ENCODE assay signal across 17 cellular contexts in the genomic region with DNA sequence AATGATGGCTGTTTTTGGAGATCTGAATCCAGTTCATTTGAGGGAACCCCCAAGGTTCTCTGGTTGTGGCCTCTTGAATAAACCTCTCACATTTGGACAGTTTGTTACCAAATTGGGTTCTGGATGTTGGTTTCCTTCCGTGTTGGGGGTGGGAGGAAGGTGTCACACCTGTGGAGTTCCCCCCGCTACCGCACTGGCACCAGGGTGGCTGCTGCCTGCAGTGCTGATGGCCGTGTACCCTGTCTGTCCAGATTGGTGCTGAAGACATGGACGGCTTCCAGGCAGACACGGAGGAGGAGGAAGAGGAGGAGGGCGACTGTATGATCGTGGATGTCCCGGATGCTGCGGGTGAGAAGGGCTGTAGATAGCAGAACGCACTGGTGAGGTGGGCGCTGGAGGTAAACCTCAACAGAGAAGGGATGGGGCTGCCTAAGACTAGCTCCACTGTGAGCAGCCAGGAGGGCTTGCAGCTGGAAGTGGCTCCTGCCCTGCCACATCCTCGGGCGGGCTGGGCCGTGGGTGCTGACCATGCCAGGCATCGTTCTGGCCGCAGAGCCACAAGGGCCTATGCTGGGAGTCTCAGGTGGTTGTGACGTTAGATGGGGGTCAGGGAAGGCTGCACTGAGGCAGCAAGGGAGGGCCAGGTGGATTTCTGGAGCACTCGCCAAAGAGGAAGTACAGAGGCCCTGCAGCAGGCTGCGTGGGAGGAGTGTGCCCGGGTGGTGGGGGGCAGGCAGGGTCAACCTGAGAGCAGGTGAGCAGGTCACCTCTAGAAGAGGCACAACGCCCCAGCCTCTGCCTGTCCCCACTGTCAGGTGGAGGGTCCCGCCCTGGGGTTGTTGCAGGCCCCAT. TPM values are rescaled to one million over a fixed set of nuclear protein-coding genes. Genes with fewer than 3 reads are reported as not detected.
DNase-seq lines count a peak whose midpoint lies in the region; ATAC-seq and TF ChIP-seq lines count a peak whose summit lies in the region.
"Had no signal": no experiment of that assay in that cellular context is flagged by ENCODE, and none has a peak within 500 bp of the region (broad histone marks: within the 10 kb centered on the region; RNA-seq: fewer than 3 reads in every experiment).

No MANE protein-coding gene starts in this region.

- no peaks in the 10 kb centered on the region for H3K27me3 ChIP-seq in CD8-positive, alpha-beta memory T cell (ENCODE audit: insufficient read depth, low read length, poor library complexity, severe bottlenecking)
- no peaks in the 10 kb centered on the region for H3K27me3 ChIP-seq in HUES48 (ENCODE audit: control insufficient read depth, insufficient read depth, low read length)
- H3K27me3 ChIP-seq in tibial artery: no peaks in the 10 kb centered on the region
- H3K27me3 ChIP-seq: cardiac muscle cell had no signal

- intact Hi-C loops in tibial artery (cut with DNase I; ENCODE audit: low total_unique reads): no loop called here

- H3K9me3 ChIP-seq in CD8-positive, alpha-beta memory T cell (ENCODE audit: low read length): no peaks in the 10 kb centered on the region
- no peaks in the 10 kb centered on the region for H3K9me3 ChIP-seq in HUES48 (ENCODE audit: control insufficient read depth, insufficient read depth, low read length)
- no peaks in the 10 kb centered on the region for H3K9me3 ChIP-seq in tibial artery
- H3K9me3 ChIP-seq: SK-N-SH had no signal

- DNase-seq in CD8-positive, alpha-beta memory T cell: no peak
- DNase-seq in activated naive CD4-positive, alpha-beta T cell treated with anti-CD3 and anti-CD28 coated beads, Interleukin-2, amount 50 U/mL, for 72 hours (ENCODE audit: low spot score in 2 of 2): no peak
- DNase-seq in naive B cell (no peak), kidney tubule cell (ENCODE audit: low spot score) (no peak), tibial artery (no peak)
- DNase-seq in activated T-cell treated with anti-CD3 and anti-CD28 coated beads, Interleukin-2, amount 50 U/mL, for 24 hours: no peak
- DNase-seq: activated CD8-positive, alpha-beta T cell treated with anti-CD3 and anti-CD28 coated beads, Interleukin-2, amount 10 ng/mL, durations not matched to agents 7 days and 5 days; DMS 273 treated with DMSO at 0.1 percent for 48 hours; foreskin fibroblast; Kasumi-1; left ventricle myocardium superior; NCI-H1694 treated with DMSO at 0.1 percent for 48 hours; NCI-H510A treated with DMSO at 0.1 percent for 48 hours; SK-N-SH had no signal

- no peaks in the 10 kb centered on the region for H3K36me3 ChIP-seq in CD8-positive, alpha-beta memory T cell (ENCODE audit: insufficient read depth, low read length)
- H3K36me3 ChIP-seq in HUES48 (ENCODE audit: control insufficient read depth, insufficient read depth, low read length) (peaks cover 80% of the 10 kb centered on the region), tibial artery (peaks cover 24 to 46% (median 32%) of the 10 kb centered on the region in 3 donors)

- peaks cover 0 to 25% (median 2%) of the 10 kb centered on the region in 3 donors for H3K36me3 Mint-ChIP-seq in CD8-positive, alpha-beta memory T cell
- H3K36me3 Mint-ChIP-seq in activated naive CD4-positive, alpha-beta T cell treated with anti-CD3 and anti-CD28 coated beads, Interleukin-2, amount 50 U/mL, for 72 hours: peaks cover 7 to 10% of the 10 kb centered on the region in 2 donors
- H3K36me3 Mint-ChIP-seq in naive B cell: no peaks in the 10 kb centered on the region
- peaks cover 85% of the 10 kb centered on the region for H3K36me3 Mint-ChIP-seq in activated T-cell treated with anti-CD3 and anti-CD28 coated beads, Interleukin-2, amount 50 U/mL, for 24 hours (ENCODE audit: low read depth)

- H3K4me3 ChIP-seq in CD8-positive, alpha-beta memory T cell (ENCODE audit: low read length): no peak overlapping the region
- H3K4me3 ChIP-seq in HUES48 (ENCODE audit: low read depth, low read length) (no peak overlapping the region), tibial artery (no peak overlapping the region)
- H3K4me3 ChIP-seq: cardiac muscle cell had no signal

- peak overlapping the region in 2 of 7 donors; percentile 59 to 87 for H3K4me3 Mint-ChIP-seq in CD8-positive, alpha-beta memory T cell
- peak overlapping the region in 2 of 8 donors; percentile 36 to 82 for H3K4me3 Mint-ChIP-seq in naive B cell
- no peak overlapping the region for H3K4me3 Mint-ChIP-seq in activated T-cell treated with anti-CD3 and anti-CD28 coated beads, Interleukin-2, amount 50 U/mL, for 24 hours
- H3K4me3 Mint-ChIP-seq: activated CD8-positive, alpha-beta T cell treated with anti-CD3 and anti-CD28 coated beads, Interleukin-2, amount 10 ng/mL, durations not matched to agents 7 days and 5 days had no signal

- POLR2A ChIA-PET in CD8-positive, alpha-beta memory T cell (lab: Charles Lee): no interaction called here

- ATAC-seq in activated naive CD4-positive, alpha-beta T cell treated with anti-CD3 and anti-CD28 coated beads, Interleukin-2, amount 50 U/mL, for 72 hours: no peak
- peak; percentile 45 to 47 for ATAC-seq in naive B cell (ENCODE audit: low read depth in 2 of 2)
- ATAC-seq: activated CD8-positive, alpha-beta T cell treated with anti-CD3 and anti-CD28 coated beads, Interleukin-2, amount 10 ng/mL, durations not matched to agents 7 days and 5 days; left ventricle myocardium superior; Panc1 had no signal

- no peaks in the 10 kb centered on the region for H3K9me3 Mint-ChIP-seq in CD8-positive, alpha-beta memory T cell
- no peaks in the 10 kb centered on the region for H3K9me3 Mint-ChIP-seq in activated naive CD4-positive, alpha-beta T cell treated with anti-CD3 and anti-CD28 coated beads, Interleukin-2, amount 50 U/mL, for 72 hours
- H3K9me3 Mint-ChIP-seq in naive B cell: no peaks in the 10 kb centered on the region
- H3K9me3 Mint-ChIP-seq in activated T-cell treated with anti-CD3 and anti-CD28 coated beads, Interleukin-2, amount 50 U/mL, for 24 hours: no peaks in the 10 kb centered on the region

- H3K9ac ChIP-seq in HUES48 (ENCODE audit: low read depth, low read length): no peak overlapping the region
- H3K9ac ChIP-seq: SK-N-SH had no signal

- no peak for TF ChIP-seq CTCF in tibial artery (IDR thresholded peaks at IDR 0.05)

- no peak overlapping the region for H3K27ac ChIP-seq in CD8-positive, alpha-beta memory T cell (ENCODE audit: low read depth, low read length)
- peak overlapping the region; percentile 35 for H3K27ac ChIP-seq in HUES48 (ENCODE audit: low read depth, low read length)
- no peak overlapping the region for H3K27ac ChIP-seq in tibial artery
- H3K27ac ChIP-seq: cardiac muscle cell had no signal

- H3K27ac Mint-ChIP-seq in CD8-positive, alpha-beta memory T cell: peak overlapping the region in 6 of 8 donors; percentile 20 to 89 (median 56)
- peak overlapping the region; percentile 68 to 89 for H3K27ac Mint-ChIP-seq in activated naive CD4-positive, alpha-beta T cell treated with anti-CD3 and anti-CD28 coated beads, Interleukin-2, amount 50 U/mL, for 72 hours
- H3K27ac Mint-ChIP-seq in naive B cell: peak overlapping the region in 5 of 6 donors; percentile 42 to 89 (median 83)
- no peak overlapping the region for H3K27ac Mint-ChIP-seq in activated T-cell treated with anti-CD3 and anti-CD28 coated beads, Interleukin-2, amount 50 U/mL, for 24 hours
- H3K27ac Mint-ChIP-seq: activated CD8-positive, alpha-beta T cell treated with anti-CD3 and anti-CD28 coated beads, Interleukin-2, amount 10 ng/mL, durations not matched to agents 7 days and 5 days had no signal

- no peaks in the 10 kb centered on the region for H3K27me3 Mint-ChIP-seq in CD8-positive, alpha-beta memory T cell
- no peaks in the 10 kb centered on the region for H3K27me3 Mint-ChIP-seq in naive B cell
- H3K27me3 Mint-ChIP-seq in activated T-cell treated with anti-CD3 and anti-CD28 coated beads, Interleukin-2, amount 50 U/mL, for 24 hours: no peaks in the 10 kb centered on the region

- peaks cover 0 to 5% (median 0%) of the 10 kb centered on the region in 3 donors for H3K4me1 Mint-ChIP-seq in CD8-positive, alpha-beta memory T cell
- peaks cover 7 to 17% (median 13%) of the 10 kb centered on the region in 3 donors for H3K4me1 Mint-ChIP-seq in naive B cell
- no peaks in the 10 kb centered on the region for H3K4me1 Mint-ChIP-seq in activated T-cell treated with anti-CD3 and anti-CD28 coated beads, Interleukin-2, amount 50 U/mL, for 24 hours (ENCODE audit: low read depth)

- no peaks in the 10 kb centered on the region for H3K4me1 ChIP-seq in CD8-positive, alpha-beta memory T cell (ENCODE audit: insufficient read depth, low read length)
- H3K4me1 ChIP-seq in HUES48 (ENCODE audit: control insufficient read depth, insufficient read depth, low read length): no peaks in the 10 kb centered on the region
- H3K4me1 ChIP-seq in tibial artery: peaks cover 0 to 6% (median 0%) of the 10 kb centered on the region in 4 donors

- CTCF ChIA-PET in CD8-positive, alpha-beta memory T cell (lab: Charles Lee): no interaction called here

RNA-seq across cellular contexts. Expression of a gene that starts 15.4 kb away (rescaled TPM):
- 10 to 100 TPM; 56.6 to 60.0 TPM for total RNA-seq in CD8-positive, alpha-beta memory T cell
- 5.2 TPM for polyA plus RNA-seq in CD8-positive, alpha-beta memory T cell
- total RNA-seq in activated naive CD4-positive, alpha-beta T cell treated with anti-CD3 and anti-CD28 coated beads, Interleukin-2, amount 50 U/mL, for 72 hours: 10 to 100 TPM; 31.1 to 42.4 TPM
- polyA plus RNA-seq in naive B cell (ENCODE audit: low read depth in 6 of 6): 1 to 10 TPM; 3.6 to 9.1 (median 5.6) TPM

RNA-seq across cellular contexts. Expression of a gene that starts 29.9 kb away (rescaled TPM):
- 10 to 100 TPM; 42.7 to 45.4 TPM for total RNA-seq in CD8-positive, alpha-beta memory T cell
- 24.9 TPM for polyA plus RNA-seq in CD8-positive, alpha-beta memory T cell
- total RNA-seq in activated naive CD4-positive, alpha-beta T cell treated with anti-CD3 and anti-CD28 coated beads, Interleukin-2, amount 50 U/mL, for 72 hours: 10 to 100 TPM; 49.2 to 64.7 TPM
- 10 to 100 TPM in 4 of 6 donors, 1 to 10 TPM in 1, under 1 TPM in 1; 0.91 to 22.7 (median 11.5) TPM for polyA plus RNA-seq in naive B cell (ENCODE audit: low read depth in 6 of 6)

RNA-seq across cellular contexts. Expression of a gene that starts 39.8 kb away (rescaled TPM):
- 10 to 100 TPM; 65.2 to 69.5 TPM for total RNA-seq in CD8-positive, alpha-beta memory T cell
- 5.8 TPM for polyA plus RNA-seq in CD8-positive, alpha-beta memory T cell
- total RNA-seq in activated naive CD4-positive, alpha-beta T cell treated with anti-CD3 and anti-CD28 coated beads, Interleukin-2, amount 50 U/mL, for 72 hours: 10 to 100 TPM; 67.1 to 93.6 TPM
- 1 to 10 TPM in 5 of 6 donors, under 1 TPM in 1; 0.14 to 4.8 (median 2.7) TPM for polyA plus RNA-seq in naive B cell (ENCODE audit: low read depth in 6 of 6)

RNA-seq across cellular contexts. Expression of a gene that starts 41.9 kb away (rescaled TPM):
- 10 to 100 TPM; 39.8 to 41.2 TPM for total RNA-seq in CD8-positive, alpha-beta memory T cell
- polyA plus RNA-seq in CD8-positive, alpha-beta memory T cell: 24.7 TPM
- total RNA-seq in activated naive CD4-positive, alpha-beta T cell treated with anti-CD3 and anti-CD28 coated beads, Interleukin-2, amount 50 U/mL, for 72 hours: 10 to 100 TPM; 40.9 to 53.4 TPM
- polyA plus RNA-seq in naive B cell (ENCODE audit: low read depth in 6 of 6): 10 to 100 TPM in 5 of 6 donors, 1 to 10 TPM in 1; 4.9 to 18.5 (median 12.7) TPM

Comparison
In these comparisons a context has a peak if more than half of its experiments do, and no peak if none do; other contexts are left out.
1. ATAC-seq: peak in naive B cell (2 of 2); none in activated naive CD4-positive, alpha-beta T cell treated with anti-CD3 and anti-CD28 coated beads, Interleukin-2, amount 50 U/mL, for 72 hours (0 of 2).